1 cellular context compared by ENCODE assay signal in the genomic region with DNA sequence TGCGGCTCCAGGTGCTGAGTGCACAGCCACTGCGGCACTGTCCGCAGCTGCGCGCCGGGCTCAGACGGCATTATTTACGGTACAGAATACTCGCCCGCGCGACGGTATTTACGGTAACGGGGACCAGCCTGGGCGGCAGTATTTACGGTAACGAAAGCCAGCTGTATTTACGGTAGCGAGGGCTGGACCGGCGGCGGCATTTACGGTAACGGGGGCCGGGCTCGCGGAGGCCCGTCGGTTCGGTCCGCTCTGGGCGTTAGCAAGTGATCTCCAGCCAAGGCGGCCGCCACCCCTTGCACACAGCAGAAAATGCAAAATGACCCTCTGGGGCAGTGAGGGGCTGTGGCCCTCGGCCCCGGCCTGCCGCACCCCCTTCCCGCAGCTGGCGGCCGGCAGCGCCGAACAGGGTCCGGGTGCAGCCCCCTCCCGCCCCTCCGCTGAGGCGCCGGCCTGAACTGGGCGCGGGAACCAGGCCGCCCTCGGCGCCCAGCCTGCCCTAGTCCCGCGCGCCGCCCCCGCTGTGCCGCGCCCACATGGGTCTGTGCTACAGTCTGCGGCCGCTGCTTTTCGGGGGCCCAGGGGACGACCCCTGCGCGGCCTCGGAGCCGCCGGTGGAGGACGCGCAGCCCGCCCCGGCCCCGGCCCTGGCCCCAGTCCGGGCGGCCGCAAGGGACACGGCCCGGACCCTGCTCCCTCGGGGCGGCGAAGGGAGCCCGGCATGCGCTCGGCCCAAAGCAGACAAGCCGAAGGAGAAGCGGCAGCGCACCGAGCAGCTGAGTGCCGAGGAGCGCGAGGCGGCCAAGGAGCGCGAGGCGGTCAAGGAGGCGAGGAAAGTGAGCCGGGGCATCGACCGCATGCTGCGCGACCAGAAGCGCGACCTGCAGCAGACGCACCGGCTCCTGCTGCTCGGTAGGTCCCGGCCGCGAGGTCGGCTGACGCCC.
TF ChIP-seq lines count a peak whose summit lies in the region.

A gene (plus strand): TSS at position 234 of the 941 bp plus-strand sequence. CDS start 300 bp downstream, at position 534.

TF ChIP-seq in HepG2, 621 proteins besides CTCF, POLR2A, EP300 and RAD21 (continued from another document and continues in another):
- TF ChIP-seq ZNF557 (CRISPR knock-in tag; IDR thresholded peaks at IDR 0.05): 0 out of 2 replicates have a peak, but pooled peaks have one; percentile 46
- TF ChIP-seq ZNF382 (CRISPR knock-in tag; IDR thresholded peaks at IDR 0.05; ENCODE audit: borderline replicate concordance): no peak
- TF ChIP-seq KLF12 (CRISPR knock-in tag; IDR thresholded peaks at IDR 0.05; ENCODE audit: borderline replicate concordance): peak; percentile 42; the same call in 1 of the 2 replicates
- no peak for TF ChIP-seq ZFP41 (CRISPR knock-in tag; IDR thresholded peaks at IDR 0.05; ENCODE audit: borderline replicate concordance)
- 0 out of 2 replicates have a peak, but pooled peaks have one; percentile 27 for TF ChIP-seq HDAC2 (CRISPR knock-in tag; IDR thresholded peaks at IDR 0.05)
- TF ChIP-seq ZNF101 (CRISPR knock-in tag; IDR thresholded peaks at IDR 0.05; ENCODE audit: borderline replicate concordance, low read depth): no peak
- TF ChIP-seq ZNF724P (CRISPR knock-in tag; IDR thresholded peaks at IDR 0.05; ENCODE audit: borderline replicate concordance): 0 out of 2 replicates have a peak, but pooled peaks have one; percentile 49
- no peak; the same call in 1 of the 2 replicates for TF ChIP-seq ARHGAP35 (CRISPR knock-in tag; IDR thresholded peaks at IDR 0.05; ENCODE audit: borderline replicate concordance)
- TF ChIP-seq, protein P1, sequence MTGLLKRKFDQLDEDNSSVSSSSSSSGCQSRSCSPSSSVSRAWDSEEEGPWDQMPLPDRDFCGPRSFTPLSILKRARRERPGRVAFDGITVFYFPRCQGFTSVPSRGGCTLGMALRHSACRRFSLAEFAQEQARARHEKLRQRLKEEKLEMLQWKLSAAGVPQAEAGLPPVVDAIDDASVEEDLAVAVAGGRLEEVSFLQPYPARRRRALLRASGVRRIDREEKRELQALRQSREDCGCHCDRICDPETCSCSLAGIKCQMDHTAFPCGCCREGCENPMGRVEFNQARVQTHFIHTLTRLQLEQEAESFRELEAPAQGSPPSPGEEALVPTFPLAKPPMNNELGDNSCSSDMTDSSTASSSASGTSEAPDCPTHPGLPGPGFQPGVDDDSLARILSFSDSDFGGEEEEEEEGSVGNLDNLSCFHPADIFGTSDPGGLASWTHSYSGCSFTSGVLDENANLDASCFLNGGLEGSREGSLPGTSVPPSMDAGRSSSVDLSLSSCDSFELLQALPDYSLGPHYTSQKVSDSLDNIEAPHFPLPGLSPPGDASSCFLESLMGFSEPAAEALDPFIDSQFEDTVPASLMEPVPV (CRISPR knock-in tag; IDR thresholded peaks at IDR 0.05): 0 out of 2 replicates have a peak, but pooled peaks have one; percentile 48
- no peak for TF ChIP-seq TOPORS (CRISPR knock-in tag; IDR thresholded peaks at IDR 0.05)
- TF ChIP-seq ZNF768 (CRISPR knock-in tag; IDR thresholded peaks at IDR 0.05): peak; percentile 60; the same call in 1 of the 2 replicates
- TF ChIP-seq, protein P2, sequence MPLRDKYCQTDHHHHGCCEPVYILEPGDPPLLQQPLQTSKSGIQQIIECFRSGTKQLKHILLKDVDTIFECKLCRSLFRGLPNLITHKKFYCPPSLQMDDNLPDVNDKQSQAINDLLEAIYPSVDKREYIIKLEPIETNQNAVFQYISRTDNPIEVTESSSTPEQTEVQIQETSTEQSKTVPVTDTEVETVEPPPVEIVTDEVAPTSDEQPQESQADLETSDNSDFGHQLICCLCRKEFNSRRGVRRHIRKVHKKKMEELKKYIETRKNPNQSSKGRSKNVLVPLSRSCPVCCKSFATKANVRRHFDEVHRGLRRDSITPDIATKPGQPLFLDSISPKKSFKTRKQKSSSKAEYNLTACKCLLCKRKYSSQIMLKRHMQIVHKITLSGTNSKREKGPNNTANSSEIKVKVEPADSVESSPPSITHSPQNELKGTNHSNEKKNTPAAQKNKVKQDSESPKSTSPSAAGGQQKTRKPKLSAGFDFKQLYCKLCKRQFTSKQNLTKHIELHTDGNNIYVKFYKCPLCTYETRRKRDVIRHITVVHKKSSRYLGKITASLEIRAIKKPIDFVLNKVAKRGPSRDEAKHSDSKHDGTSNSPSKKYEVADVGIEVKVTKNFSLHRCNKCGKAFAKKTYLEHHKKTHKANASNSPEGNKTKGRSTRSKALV (CRISPR knock-in tag; IDR thresholded peaks at IDR 0.05): peak; percentile 81
- peak; percentile 55; the same call in 1 of the 2 replicates for TF ChIP-seq ATF7-NPFF (CRISPR knock-in tag; IDR thresholded peaks at IDR 0.05; ENCODE audit: low read depth)
- TF ChIP-seq, protein P3, sequence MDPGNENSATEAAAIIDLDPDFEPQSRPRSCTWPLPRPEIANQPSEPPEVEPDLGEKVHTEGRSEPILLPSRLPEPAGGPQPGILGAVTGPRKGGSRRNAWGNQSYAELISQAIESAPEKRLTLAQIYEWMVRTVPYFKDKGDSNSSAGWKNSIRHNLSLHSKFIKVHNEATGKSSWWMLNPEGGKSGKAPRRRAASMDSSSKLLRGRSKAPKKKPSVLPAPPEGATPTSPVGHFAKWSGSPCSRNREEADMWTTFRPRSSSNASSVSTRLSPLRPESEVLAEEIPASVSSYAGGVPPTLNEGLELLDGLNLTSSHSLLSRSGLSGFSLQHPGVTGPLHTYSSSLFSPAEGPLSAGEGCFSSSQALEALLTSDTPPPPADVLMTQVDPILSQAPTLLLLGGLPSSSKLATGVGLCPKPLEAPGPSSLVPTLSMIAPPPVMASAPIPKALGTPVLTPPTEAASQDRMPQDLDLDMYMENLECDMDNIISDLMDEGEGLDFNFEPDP (CRISPR knock-in tag; conservative IDR thresholded peaks at IDR 0.05): no peak
- TF ChIP-seq FOXC1 (CRISPR knock-in tag; IDR thresholded peaks at IDR 0.05; ENCODE audit: borderline replicate concordance): 0 out of 2 replicates have a peak, but pooled peaks have one; percentile 23
- TF ChIP-seq, protein P4, sequence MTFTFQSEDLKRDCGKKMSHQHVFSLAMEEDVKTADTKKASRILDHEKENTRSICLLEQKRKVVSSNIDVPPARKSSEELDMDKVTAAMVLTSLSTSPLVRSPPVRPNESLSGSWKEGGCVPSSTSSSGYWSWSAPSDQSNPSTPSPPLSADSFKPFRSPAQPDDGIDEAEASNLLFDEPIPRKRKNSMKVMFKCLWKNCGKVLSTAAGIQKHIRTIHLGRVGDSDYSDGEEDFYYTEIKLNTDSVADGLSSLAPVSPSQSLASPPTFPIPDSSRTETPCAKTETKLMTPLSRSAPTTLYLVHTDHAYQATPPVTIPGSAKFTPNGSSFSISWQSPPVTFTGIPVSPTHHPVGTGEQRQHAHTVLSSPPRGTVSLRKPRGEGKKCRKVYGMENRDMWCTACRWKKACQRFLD (CRISPR knock-in tag; IDR thresholded peaks at IDR 0.05; ENCODE audit: borderline replicate concordance): no peak
- TF ChIP-seq NFKBIZ (CRISPR knock-in tag; IDR thresholded peaks at IDR 0.05): 0 out of 2 replicates have a peak, but pooled peaks have one; percentile 45
- TF ChIP-seq, protein P5, sequence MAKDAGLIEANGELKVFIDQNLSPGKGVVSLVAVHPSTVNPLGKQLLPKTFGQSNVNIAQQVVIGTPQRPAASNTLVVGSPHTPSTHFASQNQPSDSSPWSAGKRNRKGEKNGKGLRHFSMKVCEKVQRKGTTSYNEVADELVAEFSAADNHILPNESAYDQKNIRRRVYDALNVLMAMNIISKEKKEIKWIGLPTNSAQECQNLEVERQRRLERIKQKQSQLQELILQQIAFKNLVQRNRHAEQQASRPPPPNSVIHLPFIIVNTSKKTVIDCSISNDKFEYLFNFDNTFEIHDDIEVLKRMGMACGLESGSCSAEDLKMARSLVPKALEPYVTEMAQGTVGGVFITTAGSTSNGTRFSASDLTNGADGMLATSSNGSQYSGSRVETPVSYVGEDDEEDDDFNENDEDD (CRISPR knock-in tag; IDR thresholded peaks at IDR 0.05; ENCODE audit: borderline replicate concordance): peak; percentile 71; the same call in 1 of the 2 replicates
- no peak for TF ChIP-seq ZNF672 (CRISPR knock-in tag; IDR thresholded peaks at IDR 0.05)
- TF ChIP-seq XRCC5 (optimal IDR thresholded peaks at IDR 0.05; ENCODE audit: low read length): peak; percentile 97
- peak; percentile 62 for TF ChIP-seq SKI (IDR thresholded peaks at IDR 0.05; ENCODE audit: partially characterized antibody)
- peak; percentile 25; the same call in 1 of the 2 replicates for TF ChIP-seq ZNF891 (CRISPR knock-in tag; IDR thresholded peaks at IDR 0.05)
- TF ChIP-seq REPIN1 (CRISPR knock-in tag; IDR thresholded peaks at IDR 0.05; ENCODE audit: borderline replicate concordance, low read depth): peak; percentile 72
- peak; percentile 93 for TF ChIP-seq RNF2 (conservative IDR thresholded peaks at IDR 0.05; ENCODE audit: low read depth)
- no peak for TF ChIP-seq RBM22 (optimal IDR thresholded peaks at IDR 0.05; ENCODE audit: low read length)
- TF ChIP-seq SUZ12 (IDR thresholded peaks at IDR 0.05; ENCODE audit: low read depth, low read length): no peak
- TF ChIP-seq, protein P6, sequence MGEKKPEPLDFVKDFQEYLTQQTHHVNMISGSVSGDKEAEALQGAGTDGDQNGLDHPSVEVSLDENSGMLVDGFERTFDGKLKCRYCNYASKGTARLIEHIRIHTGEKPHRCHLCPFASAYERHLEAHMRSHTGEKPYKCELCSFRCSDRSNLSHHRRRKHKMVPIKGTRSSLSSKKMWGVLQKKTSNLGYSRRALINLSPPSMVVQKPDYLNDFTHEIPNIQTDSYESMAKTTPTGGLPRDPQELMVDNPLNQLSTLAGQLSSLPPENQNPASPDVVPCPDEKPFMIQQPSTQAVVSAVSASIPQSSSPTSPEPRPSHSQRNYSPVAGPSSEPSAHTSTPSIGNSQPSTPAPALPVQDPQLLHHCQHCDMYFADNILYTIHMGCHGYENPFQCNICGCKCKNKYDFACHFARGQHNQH (CRISPR knock-in tag; IDR thresholded peaks at IDR 0.05): peak; percentile 18; the same call in 1 of the 2 replicates
- TF ChIP-seq, protein P7, sequence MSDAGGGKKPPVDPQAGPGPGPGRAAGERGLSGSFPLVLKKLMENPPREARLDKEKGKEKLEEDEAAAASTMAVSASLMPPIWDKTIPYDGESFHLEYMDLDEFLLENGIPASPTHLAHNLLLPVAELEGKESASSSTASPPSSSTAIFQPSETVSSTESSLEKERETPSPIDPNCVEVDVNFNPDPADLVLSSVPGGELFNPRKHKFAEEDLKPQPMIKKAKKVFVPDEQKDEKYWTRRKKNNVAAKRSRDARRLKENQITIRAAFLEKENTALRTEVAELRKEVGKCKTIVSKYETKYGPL (CRISPR knock-in tag; IDR thresholded peaks at IDR 0.05): peak; percentile 44; the same call in 1 of the 2 replicates
- TF ChIP-seq, protein P8, sequence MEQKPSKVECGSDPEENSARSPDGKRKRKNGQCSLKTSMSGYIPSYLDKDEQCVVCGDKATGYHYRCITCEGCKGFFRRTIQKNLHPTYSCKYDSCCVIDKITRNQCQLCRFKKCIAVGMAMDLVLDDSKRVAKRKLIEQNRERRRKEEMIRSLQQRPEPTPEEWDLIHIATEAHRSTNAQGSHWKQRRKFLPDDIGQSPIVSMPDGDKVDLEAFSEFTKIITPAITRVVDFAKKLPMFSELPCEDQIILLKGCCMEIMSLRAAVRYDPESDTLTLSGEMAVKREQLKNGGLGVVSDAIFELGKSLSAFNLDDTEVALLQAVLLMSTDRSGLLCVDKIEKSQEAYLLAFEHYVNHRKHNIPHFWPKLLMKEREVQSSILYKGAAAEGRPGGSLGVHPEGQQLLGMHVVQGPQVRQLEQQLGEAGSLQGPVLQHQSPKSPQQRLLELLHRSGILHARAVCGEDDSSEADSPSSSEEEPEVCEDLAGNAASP (CRISPR knock-in tag; IDR thresholded peaks at IDR 0.05; ENCODE audit: borderline replicate concordance): peak; percentile 34; the same call in 1 of the 2 replicates
- TF ChIP-seq, protein P9, sequence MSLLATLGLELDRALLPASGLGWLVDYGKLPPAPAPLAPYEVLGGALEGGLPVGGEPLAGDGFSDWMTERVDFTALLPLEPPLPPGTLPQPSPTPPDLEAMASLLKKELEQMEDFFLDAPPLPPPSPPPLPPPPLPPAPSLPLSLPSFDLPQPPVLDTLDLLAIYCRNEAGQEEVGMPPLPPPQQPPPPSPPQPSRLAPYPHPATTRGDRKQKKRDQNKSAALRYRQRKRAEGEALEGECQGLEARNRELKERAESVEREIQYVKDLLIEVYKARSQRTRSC (CRISPR knock-in tag; IDR thresholded peaks at IDR 0.05; ENCODE audit: low read depth): no peak
- no peak for TF ChIP-seq SP2 (CRISPR knock-in tag; IDR thresholded peaks at IDR 0.05)
- TF ChIP-seq, protein P10, sequence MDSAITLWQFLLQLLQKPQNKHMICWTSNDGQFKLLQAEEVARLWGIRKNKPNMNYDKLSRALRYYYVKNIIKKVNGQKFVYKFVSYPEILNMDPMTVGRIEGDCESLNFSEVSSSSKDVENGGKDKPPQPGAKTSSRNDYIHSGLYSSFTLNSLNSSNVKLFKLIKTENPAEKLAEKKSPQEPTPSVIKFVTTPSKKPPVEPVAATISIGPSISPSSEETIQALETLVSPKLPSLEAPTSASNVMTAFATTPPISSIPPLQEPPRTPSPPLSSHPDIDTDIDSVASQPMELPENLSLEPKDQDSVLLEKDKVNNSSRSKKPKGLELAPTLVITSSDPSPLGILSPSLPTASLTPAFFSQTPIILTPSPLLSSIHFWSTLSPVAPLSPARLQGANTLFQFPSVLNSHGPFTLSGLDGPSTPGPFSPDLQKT (CRISPR knock-in tag; IDR thresholded peaks at IDR 0.05; ENCODE audit: borderline replicate concordance): 0 out of 2 replicates have a peak, but pooled peaks have one; percentile 68
- TF ChIP-seq LCORL (IDR thresholded peaks at IDR 0.05): no peak
- TF ChIP-seq LCORL (CRISPR knock-in tag; IDR thresholded peaks at IDR 0.05): 0 out of 2 replicates have a peak, but pooled peaks have one; percentile 21
- TF ChIP-seq, protein P11, sequence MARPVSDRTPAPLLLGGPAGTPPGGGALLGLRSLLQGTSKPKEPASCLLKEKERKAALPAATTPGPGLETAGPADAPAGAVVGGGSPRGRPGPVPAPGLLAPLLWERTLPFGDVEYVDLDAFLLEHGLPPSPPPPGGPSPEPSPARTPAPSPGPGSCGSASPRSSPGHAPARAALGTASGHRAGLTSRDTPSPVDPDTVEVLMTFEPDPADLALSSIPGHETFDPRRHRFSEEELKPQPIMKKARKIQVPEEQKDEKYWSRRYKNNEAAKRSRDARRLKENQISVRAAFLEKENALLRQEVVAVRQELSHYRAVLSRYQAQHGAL (CRISPR knock-in tag; IDR thresholded peaks at IDR 0.05; ENCODE audit: not compliant biosample characterization): peak; percentile 47
- no peak for TF ChIP-seq ZNF44 (CRISPR knock-in tag; IDR thresholded peaks at IDR 0.05)
- peak; percentile 87 for TF ChIP-seq KDM2A (CRISPR knock-in tag; IDR thresholded peaks at IDR 0.05; ENCODE audit: borderline replicate concordance, low read depth)
- TF ChIP-seq ZNF788 (CRISPR knock-in tag; IDR thresholded peaks at IDR 0.05; ENCODE audit: borderline replicate concordance): peak; percentile 53; the same call in 1 of the 2 replicates
- peak; percentile 54 for TF ChIP-seq HOXA3 (CRISPR knock-in tag; IDR thresholded peaks at IDR 0.05)
- TF ChIP-seq, protein P12, sequence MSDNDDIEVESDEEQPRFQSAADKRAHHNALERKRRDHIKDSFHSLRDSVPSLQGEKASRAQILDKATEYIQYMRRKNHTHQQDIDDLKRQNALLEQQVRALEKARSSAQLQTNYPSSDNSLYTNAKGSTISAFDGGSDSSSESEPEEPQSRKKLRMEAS (IDR thresholded peaks at IDR 0.05): peak; percentile 61
- no peak for TF ChIP-seq ESRRA (CRISPR knock-in tag; IDR thresholded peaks at IDR 0.05; ENCODE audit: low read depth)
- TF ChIP-seq SALL2 (CRISPR knock-in tag; IDR thresholded peaks at IDR 0.05): peak; percentile 29; the same call in 1 of the 2 replicates
